In the genomic region with DNA sequence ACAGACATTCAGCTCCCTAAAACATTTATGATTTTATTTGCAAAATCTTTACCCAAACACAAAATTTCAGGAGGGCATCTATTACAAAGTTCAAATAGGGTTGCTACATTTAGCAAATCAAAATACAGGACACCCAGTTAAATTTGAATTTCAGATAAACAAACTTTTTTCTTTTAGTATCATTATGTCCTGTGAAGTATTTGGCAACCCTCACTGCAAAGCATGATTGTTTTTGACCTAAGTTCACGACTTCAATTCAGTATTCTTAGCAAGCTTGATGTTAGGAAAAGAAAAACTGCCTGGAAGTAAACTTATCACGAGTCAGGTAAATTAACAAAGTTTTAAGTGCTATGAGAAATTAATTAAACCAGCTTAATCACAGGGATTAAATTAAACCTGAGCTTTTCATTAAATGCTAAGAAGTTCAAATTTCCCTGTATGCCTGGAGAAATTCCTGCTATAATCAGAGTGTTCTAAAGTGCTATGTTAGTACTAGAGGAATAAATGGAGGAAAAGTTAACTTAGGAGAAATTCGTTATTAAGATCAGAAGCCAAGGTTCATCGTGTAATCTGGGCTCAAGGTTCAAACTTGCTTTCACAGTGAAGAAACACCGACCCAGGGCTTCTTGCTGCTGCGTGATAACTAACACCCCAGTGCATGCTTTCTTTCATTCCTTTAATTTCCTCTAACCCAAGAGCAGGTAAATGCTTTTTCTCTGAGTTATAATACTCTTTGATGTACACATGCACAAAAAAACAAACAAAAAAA, we compare ENCODE assay signal across 1 cellular context.
A peak's percentile ranks its signal among the peaks of the same experiment; 100 is the strongest.
TF ChIP-seq lines count a peak whose summit lies in the region.

No MANE protein-coding gene starts in this region.

TF ChIP-seq in HepG2, 621 proteins besides CTCF, POLR2A, EP300 and RAD21 (continued from another document and continues in another):
- TF ChIP-seq, protein P1, sequence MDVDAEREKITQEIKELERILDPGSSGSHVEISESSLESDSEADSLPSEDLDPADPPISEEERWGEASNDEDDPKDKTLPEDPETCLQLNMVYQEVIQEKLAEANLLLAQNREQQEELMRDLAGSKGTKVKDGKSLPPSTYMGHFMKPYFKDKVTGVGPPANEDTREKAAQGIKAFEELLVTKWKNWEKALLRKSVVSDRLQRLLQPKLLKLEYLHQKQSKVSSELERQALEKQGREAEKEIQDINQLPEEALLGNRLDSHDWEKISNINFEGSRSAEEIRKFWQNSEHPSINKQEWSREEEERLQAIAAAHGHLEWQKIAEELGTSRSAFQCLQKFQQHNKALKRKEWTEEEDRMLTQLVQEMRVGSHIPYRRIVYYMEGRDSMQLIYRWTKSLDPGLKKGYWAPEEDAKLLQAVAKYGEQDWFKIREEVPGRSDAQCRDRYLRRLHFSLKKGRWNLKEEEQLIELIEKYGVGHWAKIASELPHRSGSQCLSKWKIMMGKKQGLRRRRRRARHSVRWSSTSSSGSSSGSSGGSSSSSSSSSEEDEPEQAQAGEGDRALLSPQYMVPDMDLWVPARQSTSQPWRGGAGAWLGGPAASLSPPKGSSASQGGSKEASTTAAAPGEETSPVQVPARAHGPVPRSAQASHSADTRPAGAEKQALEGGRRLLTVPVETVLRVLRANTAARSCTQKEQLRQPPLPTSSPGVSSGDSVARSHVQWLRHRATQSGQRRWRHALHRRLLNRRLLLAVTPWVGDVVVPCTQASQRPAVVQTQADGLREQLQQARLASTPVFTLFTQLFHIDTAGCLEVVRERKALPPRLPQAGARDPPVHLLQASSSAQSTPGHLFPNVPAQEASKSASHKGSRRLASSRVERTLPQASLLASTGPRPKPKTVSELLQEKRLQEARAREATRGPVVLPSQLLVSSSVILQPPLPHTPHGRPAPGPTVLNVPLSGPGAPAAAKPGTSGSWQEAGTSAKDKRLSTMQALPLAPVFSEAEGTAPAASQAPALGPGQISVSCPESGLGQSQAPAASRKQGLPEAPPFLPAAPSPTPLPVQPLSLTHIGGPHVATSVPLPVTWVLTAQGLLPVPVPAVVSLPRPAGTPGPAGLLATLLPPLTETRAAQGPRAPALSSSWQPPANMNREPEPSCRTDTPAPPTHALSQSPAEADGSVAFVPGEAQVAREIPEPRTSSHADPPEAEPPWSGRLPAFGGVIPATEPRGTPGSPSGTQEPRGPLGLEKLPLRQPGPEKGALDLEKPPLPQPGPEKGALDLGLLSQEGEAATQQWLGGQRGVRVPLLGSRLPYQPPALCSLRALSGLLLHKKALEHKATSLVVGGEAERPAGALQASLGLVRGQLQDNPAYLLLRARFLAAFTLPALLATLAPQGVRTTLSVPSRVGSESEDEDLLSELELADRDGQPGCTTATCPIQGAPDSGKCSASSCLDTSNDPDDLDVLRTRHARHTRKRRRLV (CRISPR knock-in tag; IDR thresholded peaks at IDR 0.05), result no peak
- TF ChIP-seq, protein P2, sequence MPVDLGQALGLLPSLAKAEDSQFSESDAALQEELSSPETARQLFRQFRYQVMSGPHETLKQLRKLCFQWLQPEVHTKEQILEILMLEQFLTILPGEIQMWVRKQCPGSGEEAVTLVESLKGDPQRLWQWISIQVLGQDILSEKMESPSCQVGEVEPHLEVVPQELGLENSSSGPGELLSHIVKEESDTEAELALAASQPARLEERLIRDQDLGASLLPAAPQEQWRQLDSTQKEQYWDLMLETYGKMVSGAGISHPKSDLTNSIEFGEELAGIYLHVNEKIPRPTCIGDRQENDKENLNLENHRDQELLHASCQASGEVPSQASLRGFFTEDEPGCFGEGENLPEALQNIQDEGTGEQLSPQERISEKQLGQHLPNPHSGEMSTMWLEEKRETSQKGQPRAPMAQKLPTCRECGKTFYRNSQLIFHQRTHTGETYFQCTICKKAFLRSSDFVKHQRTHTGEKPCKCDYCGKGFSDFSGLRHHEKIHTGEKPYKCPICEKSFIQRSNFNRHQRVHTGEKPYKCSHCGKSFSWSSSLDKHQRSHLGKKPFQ (CRISPR knock-in tag; IDR thresholded peaks at IDR 0.05; ENCODE audit: insufficient replicate concordance), result no peak
- TF ChIP-seq, protein P3, sequence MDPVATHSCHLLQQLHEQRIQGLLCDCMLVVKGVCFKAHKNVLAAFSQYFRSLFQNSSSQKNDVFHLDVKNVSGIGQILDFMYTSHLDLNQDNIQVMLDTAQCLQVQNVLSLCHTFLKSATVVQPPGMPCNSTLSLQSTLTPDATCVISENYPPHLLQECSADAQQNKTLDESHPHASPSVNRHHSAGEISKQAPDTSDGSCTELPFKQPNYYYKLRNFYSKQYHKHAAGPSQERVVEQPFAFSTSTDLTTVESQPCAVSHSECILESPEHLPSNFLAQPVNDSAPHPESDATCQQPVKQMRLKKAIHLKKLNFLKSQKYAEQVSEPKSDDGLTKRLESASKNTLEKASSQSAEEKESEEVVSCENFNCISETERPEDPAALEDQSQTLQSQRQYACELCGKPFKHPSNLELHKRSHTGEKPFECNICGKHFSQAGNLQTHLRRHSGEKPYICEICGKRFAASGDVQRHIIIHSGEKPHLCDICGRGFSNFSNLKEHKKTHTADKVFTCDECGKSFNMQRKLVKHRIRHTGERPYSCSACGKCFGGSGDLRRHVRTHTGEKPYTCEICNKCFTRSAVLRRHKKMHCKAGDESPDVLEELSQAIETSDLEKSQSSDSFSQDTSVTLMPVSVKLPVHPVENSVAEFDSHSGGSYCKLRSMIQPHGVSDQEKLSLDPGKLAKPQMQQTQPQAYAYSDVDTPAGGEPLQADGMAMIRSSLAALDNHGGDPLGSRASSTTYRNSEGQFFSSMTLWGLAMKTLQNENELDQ (CRISPR knock-in tag; IDR thresholded peaks at IDR 0.05; ENCODE audit: borderline replicate concordance), result no peak
- TF ChIP-seq ZNF44 (CRISPR knock-in tag; IDR thresholded peaks at IDR 0.05), result no peak
- no peak for TF ChIP-seq TEAD2 (CRISPR knock-in tag; IDR thresholded peaks at IDR 0.05)
- TF ChIP-seq, protein P4, sequence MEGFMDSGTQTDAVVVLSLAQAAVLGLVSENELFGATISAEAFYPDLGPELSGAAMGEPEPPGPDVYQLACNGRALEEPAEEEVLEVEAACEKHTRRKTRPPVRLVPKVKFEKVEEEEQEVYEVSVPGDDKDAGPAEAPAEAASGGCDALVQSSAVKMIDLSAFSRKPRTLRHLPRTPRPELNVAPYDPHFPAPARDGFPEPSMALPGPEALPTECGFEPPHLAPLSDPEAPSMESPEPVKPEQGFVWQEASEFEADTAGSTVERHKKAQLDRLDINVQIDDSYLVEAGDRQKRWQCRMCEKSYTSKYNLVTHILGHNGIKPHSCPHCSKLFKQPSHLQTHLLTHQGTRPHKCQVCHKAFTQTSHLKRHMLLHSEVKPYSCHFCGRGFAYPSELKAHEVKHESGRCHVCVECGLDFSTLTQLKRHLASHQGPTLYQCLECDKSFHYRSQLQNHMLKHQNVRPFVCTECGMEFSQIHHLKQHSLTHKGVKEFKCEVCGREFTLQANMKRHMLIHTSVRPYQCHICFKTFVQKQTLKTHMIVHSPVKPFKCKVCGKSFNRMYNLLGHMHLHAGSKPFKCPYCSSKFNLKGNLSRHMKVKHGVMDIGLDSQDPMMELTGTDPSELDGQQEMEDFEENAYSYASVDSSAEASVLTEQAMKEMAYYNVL (CRISPR knock-in tag; IDR thresholded peaks at IDR 0.05; ENCODE audit: borderline replicate concordance), result no peak
- peak; percentile 13; the same call in 1 of the 2 replicates for TF ChIP-seq PPARG (CRISPR knock-in tag; conservative IDR thresholded peaks at IDR 0.05)
- TF ChIP-seq HNF4A (CRISPR knock-in tag; IDR thresholded peaks at IDR 0.05), result peak; percentile 78
- TF ChIP-seq, protein P5, sequence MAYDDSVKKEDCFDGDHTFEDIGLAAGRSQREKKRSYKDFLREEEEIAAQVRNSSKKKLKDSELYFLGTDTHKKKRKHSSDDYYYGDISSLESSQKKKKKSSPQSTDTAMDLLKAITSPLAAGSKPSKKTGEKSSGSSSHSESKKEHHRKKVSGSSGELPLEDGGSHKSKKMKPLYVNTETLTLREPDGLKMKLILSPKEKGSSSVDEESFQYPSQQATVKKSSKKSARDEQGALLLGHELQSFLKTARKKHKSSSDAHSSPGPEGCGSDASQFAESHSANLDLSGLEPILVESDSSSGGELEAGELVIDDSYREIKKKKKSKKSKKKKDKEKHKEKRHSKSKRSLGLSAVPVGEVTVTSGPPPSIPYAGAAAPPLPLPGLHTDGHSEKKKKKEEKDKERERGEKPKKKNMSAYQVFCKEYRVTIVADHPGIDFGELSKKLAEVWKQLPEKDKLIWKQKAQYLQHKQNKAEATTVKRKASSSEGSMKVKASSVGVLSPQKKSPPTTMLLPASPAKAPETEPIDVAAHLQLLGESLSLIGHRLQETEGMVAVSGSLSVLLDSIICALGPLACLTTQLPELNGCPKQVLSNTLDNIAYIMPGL (CRISPR knock-in tag; IDR thresholded peaks at IDR 0.05; ENCODE audit: borderline replicate concordance in 1 of 2, low read depth in 1 of 2), result no peak
- TF ChIP-seq, protein P6, sequence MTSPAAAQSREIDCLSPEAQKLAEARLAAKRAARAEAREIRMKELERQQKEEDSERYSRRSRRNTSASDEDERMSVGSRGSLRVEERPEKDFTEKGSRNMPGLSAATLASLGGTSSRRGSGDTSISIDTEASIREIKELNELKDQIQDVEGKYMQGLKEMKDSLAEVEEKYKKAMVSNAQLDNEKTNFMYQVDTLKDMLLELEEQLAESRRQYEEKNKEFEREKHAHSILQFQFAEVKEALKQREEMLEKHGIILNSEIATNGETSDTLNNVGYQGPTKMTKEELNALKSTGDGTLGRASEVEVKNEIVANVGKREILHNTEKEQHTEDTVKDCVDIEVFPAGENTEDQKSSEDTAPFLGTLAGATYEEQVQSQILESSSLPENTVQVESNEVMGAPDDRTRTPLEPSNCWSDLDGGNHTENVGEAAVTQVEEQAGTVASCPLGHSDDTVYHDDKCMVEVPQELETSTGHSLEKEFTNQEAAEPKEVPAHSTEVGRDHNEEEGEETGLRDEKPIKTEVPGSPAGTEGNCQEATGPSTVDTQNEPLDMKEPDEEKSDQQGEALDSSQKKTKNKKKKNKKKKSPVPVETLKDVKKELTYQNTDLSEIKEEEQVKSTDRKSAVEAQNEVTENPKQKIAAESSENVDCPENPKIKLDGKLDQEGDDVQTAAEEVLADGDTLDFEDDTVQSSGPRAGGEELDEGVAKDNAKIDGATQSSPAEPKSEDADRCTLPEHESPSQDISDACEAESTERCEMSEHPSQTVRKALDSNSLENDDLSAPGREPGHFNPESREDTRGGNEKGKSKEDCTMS (CRISPR knock-in tag; conservative IDR thresholded peaks at IDR 0.05), result no peak
- TF ChIP-seq PCBP1 (IDR thresholded peaks at IDR 0.05; ENCODE audit: borderline replicate concordance, low read depth, low read length), result no peak
- TF ChIP-seq ZZZ3 (CRISPR knock-in tag; IDR thresholded peaks at IDR 0.05; ENCODE audit: borderline replicate concordance), result no peak
- no peak for TF ChIP-seq NFRKB (IDR thresholded peaks at IDR 0.05)
- no peak for TF ChIP-seq AGO2 (optimal IDR thresholded peaks at IDR 0.05; ENCODE audit: low read depth, low read length)
- TF ChIP-seq ZNF256 (CRISPR knock-in tag; conservative IDR thresholded peaks at IDR 0.05), result no peak
- TF ChIP-seq, protein P7, sequence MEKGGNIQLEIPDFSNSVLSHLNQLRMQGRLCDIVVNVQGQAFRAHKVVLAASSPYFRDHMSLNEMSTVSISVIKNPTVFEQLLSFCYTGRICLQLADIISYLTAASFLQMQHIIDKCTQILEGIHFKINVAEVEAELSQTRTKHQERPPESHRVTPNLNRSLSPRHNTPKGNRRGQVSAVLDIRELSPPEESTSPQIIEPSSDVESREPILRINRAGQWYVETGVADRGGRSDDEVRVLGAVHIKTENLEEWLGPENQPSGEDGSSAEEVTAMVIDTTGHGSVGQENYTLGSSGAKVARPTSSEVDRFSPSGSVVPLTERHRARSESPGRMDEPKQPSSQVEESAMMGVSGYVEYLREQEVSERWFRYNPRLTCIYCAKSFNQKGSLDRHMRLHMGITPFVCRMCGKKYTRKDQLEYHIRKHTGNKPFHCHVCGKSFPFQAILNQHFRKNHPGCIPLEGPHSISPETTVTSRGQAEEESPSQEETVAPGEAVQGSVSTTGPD (CRISPR knock-in tag; IDR thresholded peaks at IDR 0.05), result no peak
- TF ChIP-seq PAF1 (CRISPR knock-in tag; IDR thresholded peaks at IDR 0.05), result no peak
- TF ChIP-seq, protein P8, sequence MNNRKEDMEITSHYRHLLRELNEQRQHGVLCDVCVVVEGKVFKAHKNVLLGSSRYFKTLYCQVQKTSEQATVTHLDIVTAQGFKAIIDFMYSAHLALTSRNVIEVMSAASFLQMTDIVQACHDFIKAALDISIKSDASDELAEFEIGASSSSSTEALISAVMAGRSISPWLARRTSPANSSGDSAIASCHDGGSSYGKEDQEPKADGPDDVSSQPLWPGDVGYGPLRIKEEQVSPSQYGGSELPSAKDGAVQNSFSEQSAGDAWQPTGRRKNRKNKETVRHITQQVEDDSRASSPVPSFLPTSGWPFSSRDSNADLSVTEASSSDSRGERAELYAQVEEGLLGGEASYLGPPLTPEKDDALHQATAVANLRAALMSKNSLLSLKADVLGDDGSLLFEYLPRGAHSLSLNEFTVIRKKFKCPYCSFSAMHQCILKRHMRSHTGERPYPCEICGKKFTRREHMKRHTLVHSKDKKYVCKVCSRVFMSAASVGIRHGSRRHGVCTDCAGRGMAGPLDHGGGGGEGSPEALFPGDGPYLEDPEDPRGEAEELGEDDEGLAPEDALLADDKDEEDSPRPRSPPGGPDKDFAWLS (CRISPR knock-in tag; IDR thresholded peaks at IDR 0.05; ENCODE audit: borderline replicate concordance), result no peak
- TF ChIP-seq KAT8 (CRISPR knock-in tag; IDR thresholded peaks at IDR 0.05), result no peak
